In the genomic region with DNA sequence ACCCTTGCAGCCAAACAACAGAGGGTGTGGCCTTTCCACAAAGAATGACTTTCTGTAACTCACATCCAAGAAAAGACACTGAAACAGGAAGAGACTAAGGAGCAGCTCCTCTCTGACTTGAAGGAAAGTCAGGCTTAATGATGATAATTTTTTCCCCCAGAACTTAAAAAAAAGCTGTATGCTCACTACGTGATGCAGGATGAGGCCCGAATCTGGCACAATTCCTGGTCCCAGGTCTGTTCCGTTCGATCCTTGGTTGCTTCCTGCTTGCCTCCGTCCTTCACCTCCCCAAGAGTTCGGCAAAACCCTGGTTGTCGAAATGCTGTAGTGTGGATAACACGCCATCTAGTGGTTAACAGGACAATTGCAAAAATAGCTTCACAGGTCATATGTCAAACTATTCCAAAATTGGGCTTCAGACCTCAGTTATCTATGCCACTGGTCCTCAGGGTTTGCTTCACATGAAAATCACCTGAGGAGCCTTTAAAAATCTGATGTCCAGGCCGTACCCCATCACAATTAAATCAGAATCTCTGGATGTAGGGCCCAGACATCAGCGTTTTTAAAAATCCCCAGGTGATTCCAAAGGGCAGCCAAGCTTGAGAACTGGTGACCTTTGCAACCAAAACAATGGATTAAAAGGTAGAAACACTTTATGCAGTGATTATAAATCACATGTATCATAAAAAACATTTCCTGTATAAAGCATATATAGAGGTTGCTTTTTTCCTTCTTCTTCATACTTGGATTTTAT, we compare ENCODE assay signal across 8 cellular contexts. TPM values are rescaled to one million over a fixed set of nuclear protein-coding genes. Genes with fewer than 3 reads are reported as not detected.
DNase-seq lines count a peak whose midpoint lies in the region; ATAC-seq and FAIRE-seq lines count a peak whose summit lies in the region.

No MANE protein-coding gene starts in this region.

- peak; percentile 78 for DNase-seq in Jurkat, Clone E6-1 (ENCODE audit: low read depth, low spot score)
- DNase-seq in OCI-M1 (lab: John Stamatoyannopoulos, UW): peak; percentile 81
- peak; percentile 50 for DNase-seq in activated naive CD4-positive, alpha-beta T cell treated with anti-CD3 and anti-CD28 coated beads, Interleukin-2, amount 10 ng/mL, durations not matched to agents 7 days and 5 days
- peak; percentile 70 for DNase-seq in globus pallidus (ENCODE audit: low spot score)
- peak in 40 of 56 donors; percentile 4 to 53 (median 26) for DNase-seq in nucleus accumbens (lab: John Stamatoyannopoulos, UW)
- DNase-seq in T-helper 9 cell: no peak

- CTCF ChIA-PET in activated naive CD4-positive, alpha-beta T cell treated with anti-CD3 and anti-CD28 coated beads, Interleukin-2, amount 10 ng/mL, durations not matched to agents 7 days and 5 days (lab: Charles Lee): interaction anchor here (0.6 to 3.7 kb wide), 23 partner anchors 8 to 636 kb away, joined by 3 to 20 read pairs (median 3); no protein-coding TSS in a partner anchor

- no peaks in the 10 kb centered on the region for H3K36me3 Mint-ChIP-seq in activated naive CD4-positive, alpha-beta T cell treated with anti-CD3 and anti-CD28 coated beads, Interleukin-2, amount 10 ng/mL, durations not matched to agents 7 days and 5 days

- H3K27me3 Mint-ChIP-seq in activated naive CD4-positive, alpha-beta T cell treated with anti-CD3 and anti-CD28 coated beads, Interleukin-2, amount 10 ng/mL, durations not matched to agents 7 days and 5 days: peaks cover 19% of the 10 kb centered on the region

- peak; percentile 92 for FAIRE-seq in G401.6 (lab: Jason Lieb, UNC)

- H3K4me3 Mint-ChIP-seq in activated naive CD4-positive, alpha-beta T cell treated with anti-CD3 and anti-CD28 coated beads, Interleukin-2, amount 10 ng/mL, durations not matched to agents 7 days and 5 days: peak overlapping the region; percentile 48

- H3K4me1 Mint-ChIP-seq in activated naive CD4-positive, alpha-beta T cell treated with anti-CD3 and anti-CD28 coated beads, Interleukin-2, amount 10 ng/mL, durations not matched to agents 7 days and 5 days: peaks cover 7% of the 10 kb centered on the region

- peak overlapping the region; percentile 68 for H3K4me3 ChIP-seq in Jurkat, Clone E6-1 (ENCODE audit: low read length)

- ATAC-seq in GM21737 (IDR thresholded peaks at IDR 0.05; ENCODE audit: unreplicated experiment): peak; percentile 82

- H3K9me3 Mint-ChIP-seq in activated naive CD4-positive, alpha-beta T cell treated with anti-CD3 and anti-CD28 coated beads, Interleukin-2, amount 10 ng/mL, durations not matched to agents 7 days and 5 days: no peaks in the 10 kb centered on the region

- no peak overlapping the region for H3K27ac Mint-ChIP-seq in activated naive CD4-positive, alpha-beta T cell treated with anti-CD3 and anti-CD28 coated beads, Interleukin-2, amount 10 ng/mL, durations not matched to agents 7 days and 5 days

RNA-seq across cellular contexts. Expression of gene SYNM, which starts 28.1 kb away (rescaled TPM):
- polyA plus RNA-seq in Jurkat, Clone E6-1 (2012; ENCODE audit: insufficient read depth, insufficient read length): not detected
